Comparison of ENCODE assay signal across 16 cellular contexts in the genomic region with DNA sequence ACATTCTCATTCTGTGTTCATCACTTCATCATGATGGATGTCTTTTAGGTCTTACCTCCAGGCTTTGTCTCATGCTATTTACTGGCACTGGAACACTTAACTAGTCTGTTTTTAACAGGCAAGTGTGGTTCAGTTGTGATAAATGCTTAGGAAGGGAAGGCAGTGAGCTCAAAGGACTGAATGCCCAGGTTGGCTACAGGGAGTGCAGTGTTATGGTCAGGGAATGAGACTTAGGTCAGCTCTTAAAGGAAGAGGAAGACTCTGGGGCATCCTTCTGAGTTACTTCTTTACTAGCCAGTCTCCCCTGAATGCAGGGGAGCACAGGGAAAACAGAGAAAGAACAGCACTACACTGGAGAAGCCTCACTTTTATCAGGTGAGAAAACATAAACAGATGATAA.
DNase-seq lines count a peak whose midpoint lies in the region; TF ChIP-seq lines count a peak whose summit lies in the region.
"Had no signal": no experiment of that assay in that cellular context is flagged by ENCODE, and none has a peak within 500 bp of the region (broad histone marks: within the 10 kb centered on the region; RNA-seq: fewer than 3 reads in every experiment).

No MANE protein-coding gene starts in this region.

- peak overlapping the region; percentile 52 for H3K27ac Mint-ChIP-seq in T-helper 2 cell treated with Interferon-gamma antibody and Interleukin-4, amounts not matched to agents 5 μg/mL and 100 μg/mL, for 36 hours
- H3K27ac Mint-ChIP-seq in Calu3 (ENCODE audit: unreplicated experiment), result peak overlapping the region; percentile 30
- peak overlapping the region; percentile 6 for H3K27ac Mint-ChIP-seq in endodermal cell
- H3K27ac Mint-ChIP-seq in progenitor cell of endocrine pancreas, result peak overlapping the region; percentile 68

- H3K27ac ChIP-seq in endodermal cell (ENCODE audit: low read depth, low read length), result no peak overlapping the region

- peaks cover 69% of the 10 kb centered on the region for H3K4me1 Mint-ChIP-seq in T-helper 2 cell treated with Interferon-gamma antibody and Interleukin-4, amounts not matched to agents 5 μg/mL and 100 μg/mL, for 36 hours (ENCODE audit: low read depth)
- peaks cover 27% of the 10 kb centered on the region for H3K4me1 Mint-ChIP-seq in Calu3 (ENCODE audit: low read depth, unreplicated experiment)
- peaks cover 46% of the 10 kb centered on the region for H3K4me1 Mint-ChIP-seq in endodermal cell
- no peaks in the 10 kb centered on the region for H3K4me1 Mint-ChIP-seq in progenitor cell of endocrine pancreas (ENCODE audit: low read depth)

- BruUV-seq in Calu3 (replicated peaks; lab: Mats Ljungman, UMichigan), result no TSS peak

- no peak overlapping the region for H3K4me3 ChIP-seq in endodermal cell (ENCODE audit: low read length)
- H3K4me3 ChIP-seq: MG63, skin epidermis had no signal

- no peaks in the 10 kb centered on the region for H3K9me3 ChIP-seq in endodermal cell (ENCODE audit: control insufficient read depth, low read length)
- H3K9me3 ChIP-seq: MG63 had no signal

- peaks cover 81% of the 10 kb centered on the region for H3K36me3 Mint-ChIP-seq in T-helper 2 cell treated with Interferon-gamma antibody and Interleukin-4, amounts not matched to agents 5 μg/mL and 100 μg/mL, for 36 hours (ENCODE audit: low read depth)
- peaks cover 51% of the 10 kb centered on the region for H3K36me3 Mint-ChIP-seq in Calu3 (ENCODE audit: insufficient read depth, unreplicated experiment)
- H3K36me3 Mint-ChIP-seq in endodermal cell (ENCODE audit: low read depth), result peaks cover 47% of the 10 kb centered on the region
- peaks cover 43% of the 10 kb centered on the region for H3K36me3 Mint-ChIP-seq in progenitor cell of endocrine pancreas (ENCODE audit: insufficient read depth)

- CTCF ChIA-PET in Calu3 (lab: Charles Lee), result interaction anchor here (0.7 to 1.3 kb wide), 2 partner anchors 10 to 1477 kb away, joined by 5 to 6 read pairs; no protein-coding TSS in a partner anchor

- intact Hi-C loops in Calu3 (cut with micrococcal nuclease; ENCODE audit: unreplicated experiment), result no loop called here

- DNase-seq in T-helper 2 cell treated with Interferon-gamma antibody and Interleukin-4, amounts not matched to agents 5 μg/mL and 100 μg/mL, for 36 hours (ENCODE audit: low spot score), result no peak
- DNase-seq in T-helper 2 cell, result no peak
- DNase-seq in Calu3, result no peak
- DNase-seq in endodermal cell, result no peak
- DNase-seq in progenitor cell of endocrine pancreas (ENCODE audit: low spot score, unreplicated experiment), result no peak
- no peak for DNase-seq in activated CD4-positive, CD25-positive, alpha-beta regulatory T cell treated with anti-CD3 and anti-CD28 coated beads, Interleukin-2, amount 50 U/mL, for 72 hours
- no peak for DNase-seq in NCI-H2029 treated with DMSO at 0.1 percent for 48 hours (lab: John Stamatoyannopoulos, UW)
- no peak for DNase-seq in NCI-H2227 (lab: John Stamatoyannopoulos, UW; ENCODE audit: unreplicated experiment)
- DNase-seq: 8988T; activated CD4-positive, alpha-beta T cell treated with anti-CD3 and anti-CD28 coated beads for 4 hours; effector memory CD8-positive, alpha-beta T cell; EL; foreskin fibroblast; MG63; NCI-H1930 had no signal

- H3K27me3 Mint-ChIP-seq in T-helper 2 cell treated with Interferon-gamma antibody and Interleukin-4, amounts not matched to agents 5 μg/mL and 100 μg/mL, for 36 hours (ENCODE audit: low read depth), result no peaks in the 10 kb centered on the region
- H3K27me3 Mint-ChIP-seq in Calu3 (ENCODE audit: unreplicated experiment) (no peaks in the 10 kb centered on the region), endodermal cell (ENCODE audit: insufficient read depth) (no peaks in the 10 kb centered on the region), progenitor cell of endocrine pancreas (no peaks in the 10 kb centered on the region)
- H3K27me3 Mint-ChIP-seq: effector memory CD8-positive, alpha-beta T cell had no signal

- H3K4me3 Mint-ChIP-seq in T-helper 2 cell treated with Interferon-gamma antibody and Interleukin-4, amounts not matched to agents 5 μg/mL and 100 μg/mL, for 36 hours, result no peak overlapping the region
- no peak overlapping the region for H3K4me3 Mint-ChIP-seq in Calu3 (ENCODE audit: low read depth, unreplicated experiment)
- H3K4me3 Mint-ChIP-seq in endodermal cell, result no peak overlapping the region
- no peak overlapping the region for H3K4me3 Mint-ChIP-seq in progenitor cell of endocrine pancreas (ENCODE audit: low read depth)
- H3K4me3 Mint-ChIP-seq: effector memory CD8-positive, alpha-beta T cell had no signal

- H3K36me3 ChIP-seq in endodermal cell (ENCODE audit: control insufficient read depth, insufficient read depth, low read length), result peaks cover 42% of the 10 kb centered on the region
- H3K36me3 ChIP-seq: MG63 had no signal

- TF ChIP-seq CTCF in Calu3 (IDR thresholded peaks at IDR 0.05; ENCODE audit: unreplicated experiment) (no peak), endodermal cell (conservative IDR thresholded peaks at IDR 0.05) (no peak), progenitor cell of endocrine pancreas (IDR thresholded peaks at IDR 0.05; ENCODE audit: unreplicated experiment) (no peak)

- peaks cover 12% of the 10 kb centered on the region for H3K4me1 ChIP-seq in endodermal cell (ENCODE audit: control insufficient read depth, insufficient read depth, low read length)

- peaks cover 4% of the 10 kb centered on the region for H3K9me3 Mint-ChIP-seq in T-helper 2 cell treated with Interferon-gamma antibody and Interleukin-4, amounts not matched to agents 5 μg/mL and 100 μg/mL, for 36 hours
- H3K9me3 Mint-ChIP-seq in Calu3 (ENCODE audit: low read depth, unreplicated experiment) (no peaks in the 10 kb centered on the region), endodermal cell (no peaks in the 10 kb centered on the region), progenitor cell of endocrine pancreas (ENCODE audit: low read depth) (no peaks in the 10 kb centered on the region)
- H3K9me3 Mint-ChIP-seq: effector memory CD8-positive, alpha-beta T cell had no signal

- H3K27me3 ChIP-seq in endodermal cell (ENCODE audit: control insufficient read depth, insufficient read depth, low read length, poor library complexity, severe bottlenecking), result no peaks in the 10 kb centered on the region
- H3K27me3 ChIP-seq: MG63 had no signal

- no peak overlapping the region for H3K9ac ChIP-seq in endodermal cell (ENCODE audit: extremely low read depth, low read length, poor library complexity, severe bottlenecking)

Comparison
In these comparisons a context has a peak if more than half of its experiments do, and no peak if none do; other contexts are left out.
1. H3K27ac Mint-ChIP-seq: peak in every context shown above with its lines; median percentile 68 in progenitor cell of endocrine pancreas; 52 in T-helper 2 cell treated with Interferon-gamma antibody and Interleukin-4, amounts not matched to agents 5 μg/mL and 100 μg/mL, for 36 hours; 30 in Calu3; 6 in endodermal cell.